In the genomic region with DNA sequence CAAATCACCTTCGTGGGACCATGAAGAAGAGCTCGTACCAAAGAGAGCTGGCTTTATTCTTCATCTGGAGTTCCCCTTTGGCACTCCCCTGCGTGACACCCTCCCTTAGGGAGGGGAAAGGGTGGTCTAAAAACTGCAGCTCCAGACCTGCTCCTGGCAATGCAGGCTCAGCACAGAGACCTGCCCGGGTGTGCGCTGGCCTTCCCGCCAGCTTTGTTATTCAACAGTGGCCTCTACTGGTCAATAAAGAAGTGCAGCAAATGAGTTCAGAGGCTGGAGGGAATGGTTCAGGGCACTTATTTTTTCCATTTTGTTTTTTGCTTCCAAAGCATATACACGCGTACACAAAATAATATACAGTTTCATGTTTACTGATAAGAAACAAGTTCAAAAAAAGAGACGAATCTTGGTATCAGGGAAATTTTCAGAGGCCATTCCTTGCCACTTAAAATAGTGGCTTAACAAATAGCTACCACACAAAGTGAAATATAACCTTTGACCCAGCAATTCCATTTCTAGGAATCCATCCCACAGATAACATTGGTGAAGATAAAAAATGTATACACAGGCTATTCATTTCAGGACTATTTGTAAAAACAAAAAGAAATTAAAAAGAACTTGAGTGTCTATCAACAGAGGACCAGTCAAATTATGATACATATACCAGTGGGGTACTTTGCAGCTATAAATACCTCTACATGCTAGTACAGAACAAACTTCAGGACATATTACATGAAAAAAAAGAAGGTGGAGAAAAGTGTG, we compare ENCODE assay signal across 8 cellular contexts. TPM values are rescaled to one million over a fixed set of nuclear protein-coding genes. Genes with fewer than 3 reads are reported as not detected.
DNase-seq lines count a peak whose midpoint lies in the region; ATAC-seq, FAIRE-seq and TF ChIP-seq lines count a peak whose summit lies in the region.

No MANE protein-coding gene starts in this region.

- peak; percentile 45 for ATAC-seq in HG03175 (IDR thresholded peaks at IDR 0.05; ENCODE audit: unreplicated experiment)
- ATAC-seq in mucosa of descending colon, result peak; percentile 95
- ATAC-seq in GM21786 (IDR thresholded peaks at IDR 0.05; ENCODE audit: unreplicated experiment), result no peak

- no peak overlapping the region for H3K27ac ChIP-seq in endothelial cell of umbilical vein (ENCODE audit: insufficient read depth, low read depth, low read length)

- H3K4me1 Mint-ChIP-seq in type B pancreatic cell (ENCODE audit: unreplicated experiment), result peaks cover 12% of the 10 kb centered on the region

- H3K27me3 ChIP-seq in endothelial cell of umbilical vein (ENCODE audit: control insufficient read depth in 2 of 2, insufficient read depth in 2 of 2, low read length in 2 of 2), result no peaks in the 10 kb centered on the region

- DNase-seq in GDM1 (lab: John Stamatoyannopoulos, UW) (peak; percentile 41), NCI-H510A treated with DMSO at 0.1 percent for 48 hours (lab: John Stamatoyannopoulos, UW) (peak; percentile 81), endothelial cell of umbilical vein (ENCODE audit: low read depth, low spot score) (peak; percentile 63), mucosa of descending colon (peak; percentile 47 to 69 (median 55)), type B pancreatic cell (ENCODE audit: extremely low spot score, unreplicated experiment) (no peak)
- peak; percentile 27 to 46 for DNase-seq in activated CD4-positive, alpha-beta T cell treated with anti-CD3 and anti-CD28 coated beads, Interleukin-2, amount 50 U/mL, for 48 hours

- peak overlapping the region; percentile 24 for H3K27ac Mint-ChIP-seq in type B pancreatic cell

- H3K4me3 ChIP-seq in endothelial cell of umbilical vein (replicated peaks in 1 of 3; ENCODE audit: insufficient read depth in 1 of 3, low read depth in 1 of 3, low read length in 3 of 3), result no peak overlapping the region
- no peak overlapping the region for H3K4me3 ChIP-seq in mucosa of descending colon

- H3K4me2 ChIP-seq in endothelial cell of umbilical vein (ENCODE audit: insufficient read depth, low read length), result no peak overlapping the region

- H3K27me3 Mint-ChIP-seq in type B pancreatic cell, result no peaks in the 10 kb centered on the region

- no TSS peak for BruUV-seq in endothelial cell of umbilical vein (replicated peaks; lab: Mats Ljungman, UMichigan)

- POLR2A ChIA-PET in endothelial cell of umbilical vein (lab: Charles Lee), result no interaction called here

- peak overlapping the region; percentile 4 for H3K4me3 Mint-ChIP-seq in type B pancreatic cell

- H3K79me2 ChIP-seq in endothelial cell of umbilical vein (ENCODE audit: control insufficient read depth, insufficient read depth, low read length), result peaks cover 88% of the 10 kb centered on the region

- intact Hi-C loops in endothelial cell of umbilical vein (cut with micrococcal nuclease) (loop anchor here (1.0 kb wide), 1 partner anchor 38 kb away; no protein-coding TSS in a partner anchor), mucosa of descending colon (cut with DNase I, micrococcal nuclease) (no loop called here)

- dilution Hi-C loops in endothelial cell of umbilical vein (cut with MboI; ENCODE audit: extremely low pct_ligation_motif_present, low sequenced_read_pairs), result no loop called here

- no peak overlapping the region for H2AFZ ChIP-seq in endothelial cell of umbilical vein (ENCODE audit: low read depth, low read length)

- no peaks in the 10 kb centered on the region for H3K9me1 ChIP-seq in endothelial cell of umbilical vein (replicated peaks; ENCODE audit: control insufficient read depth, extremely low read depth, insufficient read depth, low read length)

- H3K4me1 ChIP-seq in endothelial cell of umbilical vein (ENCODE audit: control insufficient read depth, extremely low read depth, insufficient read depth, low read length), result no peaks in the 10 kb centered on the region
- H3K4me1 ChIP-seq in mucosa of descending colon (ENCODE audit: low read depth), result peaks cover 13% of the 10 kb centered on the region

- H3K9ac ChIP-seq in endothelial cell of umbilical vein (replicated peaks; ENCODE audit: extremely low read depth, insufficient read depth, low read length), result no peak overlapping the region

- H3K9me3 ChIP-seq in endothelial cell of umbilical vein (replicated peaks; ENCODE audit: control insufficient read depth, insufficient read depth, low read length), result no peaks in the 10 kb centered on the region
- H3K9me3 ChIP-seq in mucosa of descending colon, result no peaks in the 10 kb centered on the region

- H3K9me3 Mint-ChIP-seq in type B pancreatic cell, result no peaks in the 10 kb centered on the region

- CTCF ChIA-PET in endothelial cell of umbilical vein (lab: Charles Lee), result interaction anchor here (0.6 to 2.1 kb wide), 82 partner anchors 8 to 496 kb away, joined by 3 to 125 read pairs (median 4); partner anchors contain the start of genes KRTAP10-12, KRTAP10-6, KRTAP12-3 and LRRC3

- TF ChIP-seq CTCF in endothelial cell of umbilical vein (IDR thresholded peaks at IDR 0.05; ENCODE audit: extremely low read depth in 1 of 2, insufficient read depth in 1 of 2, low read depth in 1 of 2, low read length in 2 of 2) (peak; percentile 70 to 71), mucosa of descending colon (IDR thresholded peaks at IDR 0.05) (peak; percentile 55), type B pancreatic cell (conservative IDR thresholded peaks at IDR 0.05) (peak; percentile 88)

- peak; percentile 72 for FAIRE-seq in endothelial cell of umbilical vein (lab: Jason Lieb, UNC)

- no peak for TF ChIP-seq POLR2A in endothelial cell of umbilical vein (IDR thresholded peaks at IDR 0.05; ENCODE audit: low read depth, low read length)

- peaks cover 30% of the 10 kb centered on the region for H3K36me3 Mint-ChIP-seq in type B pancreatic cell

- peaks cover 2 to 5% of the 10 kb centered on the region in 2 experiments for H3K36me3 ChIP-seq in endothelial cell of umbilical vein (ENCODE audit: control insufficient read depth in 2 of 2, extremely low read depth in 1 of 2, insufficient read depth in 2 of 2, low read length in 2 of 2)
- no peaks in the 10 kb centered on the region for H3K36me3 ChIP-seq in mucosa of descending colon (ENCODE audit: low read depth)

- H4K20me1 ChIP-seq in endothelial cell of umbilical vein (replicated peaks; ENCODE audit: control insufficient read depth, extremely low read depth, insufficient read depth, low read length), result peaks cover 6% of the 10 kb centered on the region

TF ChIP-seq in endothelial cell of umbilical vein, 7 proteins besides CTCF, POLR2A, EP300 and RAD21:
- TF ChIP-seq, protein P1, sequence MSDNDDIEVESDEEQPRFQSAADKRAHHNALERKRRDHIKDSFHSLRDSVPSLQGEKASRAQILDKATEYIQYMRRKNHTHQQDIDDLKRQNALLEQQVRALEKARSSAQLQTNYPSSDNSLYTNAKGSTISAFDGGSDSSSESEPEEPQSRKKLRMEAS (IDR thresholded peaks at IDR 0.05; ENCODE audit: insufficient read depth, insufficient read length), result no peak
- TF ChIP-seq POLR2AphosphoS5 (IDR thresholded peaks at IDR 0.05; ENCODE audit: insufficient read depth, low read depth, low read length), result peak; percentile 16
- TF ChIP-seq MYC (IDR thresholded peaks at IDR 0.05; ENCODE audit: low read depth, low read length), result no peak
- no peak for TF ChIP-seq JUN (IDR thresholded peaks at IDR 0.05; ENCODE audit: borderline replicate concordance, insufficient read depth, insufficient read length, low read depth)
- TF ChIP-seq GATA2 (IDR thresholded peaks at IDR 0.05; ENCODE audit: insufficient read depth, insufficient read length, low read depth, low read length), result no peak
- TF ChIP-seq FOS (IDR thresholded peaks at IDR 0.05; ENCODE audit: borderline replicate concordance, insufficient read depth, low read length), result no peak
- no peak for TF ChIP-seq EZH2 (IDR thresholded peaks at IDR 0.05; ENCODE audit: borderline replicate concordance, low read depth, low read length, severe bottlenecking)

RNA-seq across cellular contexts. Expression of gene UBE2G2, which starts 8.2 kb away (rescaled TPM):
- 114 and 117 TPM in 2 replicates for total RNA-seq in endothelial cell of umbilical vein
- 86.4 and 95.0 TPM in 2 replicates for polyA plus RNA-seq in endothelial cell of umbilical vein
- 90.1 and 97.5 TPM in 2 replicates for polyA plus RNA-seq in endothelial cell of umbilical vein (2011; cell fraction: cytosol; rRNA removed)
- 200 and 203 TPM in 2 replicates for polyA plus RNA-seq in endothelial cell of umbilical vein (2011; cell fraction: nucleus; rRNA removed)
- polyA plus RNA-seq in endothelial cell of umbilical vein (2012), result 126 and 142 TPM in 2 replicates
- 158 TPM in 2 replicates for polyA minus RNA-seq in endothelial cell of umbilical vein
- 57.2 TPM for polyA minus RNA-seq in endothelial cell of umbilical vein (2011; cell fraction: cytosol; rRNA and poly(A)+ RNA removed)
- polyA minus RNA-seq in endothelial cell of umbilical vein (2011; cell fraction: nucleus; rRNA and poly(A)+ RNA removed), result 87.5 and 102 TPM in 2 replicates
- 10 to 100 TPM; 64.2 to 85.4 (median 66.8) TPM for total RNA-seq in mucosa of descending colon
- total RNA-seq in type B pancreatic cell (ENCODE audit: low replicate concordance), result 75.6 and 92.4 TPM in 2 replicates

RNA-seq across cellular contexts. Expression of gene SUMO3, which starts 24.4 kb away (rescaled TPM):
- total RNA-seq in endothelial cell of umbilical vein (99.7 and 102 TPM in 2 replicates), mucosa of descending colon (10 to 100 TPM; 68.9 to 76.9 (median 69.4) TPM), type B pancreatic cell (ENCODE audit: low replicate concordance) (61.0 and 81.2 TPM in 2 replicates)
- 109 and 123 TPM in 2 replicates for polyA plus RNA-seq in endothelial cell of umbilical vein
- polyA plus RNA-seq in endothelial cell of umbilical vein (2011; cell fraction: cytosol; rRNA removed), result 115 and 130 TPM in 2 replicates
- polyA plus RNA-seq in endothelial cell of umbilical vein (2011; cell fraction: nucleus; rRNA removed), result 46.3 and 55.9 TPM in 2 replicates
- polyA plus RNA-seq in endothelial cell of umbilical vein (2012), result 107 and 137 TPM in 2 replicates
- polyA minus RNA-seq in endothelial cell of umbilical vein, result 79.8 and 101 TPM in 2 replicates
- polyA minus RNA-seq in endothelial cell of umbilical vein (2011; cell fraction: cytosol; rRNA and poly(A)+ RNA removed), result 50.6 TPM
- polyA minus RNA-seq in endothelial cell of umbilical vein (2011; cell fraction: nucleus; rRNA and poly(A)+ RNA removed), result 21.6 and 22.3 TPM in 2 replicates
